ENCODE assay signal across 8 cellular contexts in the genomic region with DNA sequence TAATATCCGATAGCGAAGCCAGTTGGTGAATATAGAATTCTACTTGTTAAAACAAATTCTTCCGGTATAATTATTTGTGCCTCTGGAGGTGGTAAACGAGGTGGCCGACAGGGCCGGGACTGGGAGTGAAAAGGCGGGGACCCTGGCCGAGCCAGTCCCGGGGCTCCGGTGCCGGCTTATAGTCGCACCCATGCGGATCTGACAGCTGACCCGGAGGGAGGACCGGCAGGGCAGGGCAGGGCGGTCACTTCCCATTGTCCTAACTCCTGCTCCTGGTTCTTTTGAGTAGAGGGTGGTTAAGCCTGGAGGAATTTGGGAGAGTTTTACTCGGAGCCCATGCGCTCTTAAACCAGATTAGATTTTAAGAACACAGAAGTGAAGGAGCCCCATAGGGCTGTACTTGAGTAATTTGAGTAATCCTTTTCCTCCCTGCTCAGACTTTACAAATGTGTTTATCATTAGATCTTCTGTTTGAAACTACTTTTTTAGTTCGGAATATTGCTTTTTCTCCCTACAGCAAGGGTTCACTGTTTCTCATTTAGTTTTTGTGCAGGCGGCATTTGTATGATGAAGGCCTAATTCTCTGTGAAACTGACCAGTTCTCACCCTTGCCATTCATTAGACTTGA. TPM values are rescaled to one million over a fixed set of nuclear protein-coding genes. Genes with fewer than 3 reads are reported as not detected.
A peak's percentile ranks its signal among the peaks of the same experiment; 100 is the strongest.
DNase-seq lines count a peak whose midpoint lies in the region; ATAC-seq and TF ChIP-seq lines count a peak whose summit lies in the region.

No MANE protein-coding gene starts in this region.

- peak overlapping the region; percentile 82 for H3K27ac Mint-ChIP-seq in activated CD8-positive, alpha-beta memory T cell treated with anti-CD3 and anti-CD28 coated beads, Interleukin-2, amount 10 ng/mL, durations not matched to agents 7 days and 5 days
- peak overlapping the region; percentile 86 to 87 for H3K27ac Mint-ChIP-seq in T-cell

- peaks cover 55% of the 10 kb centered on the region for H3K4me1 Mint-ChIP-seq in activated CD8-positive, alpha-beta memory T cell treated with anti-CD3 and anti-CD28 coated beads, Interleukin-2, amount 10 ng/mL, durations not matched to agents 7 days and 5 days
- peaks cover 50 to 60% (median 59%) of the 10 kb centered on the region in 3 donors for H3K4me1 Mint-ChIP-seq in T-cell

- CTCF ChIA-PET in activated CD8-positive, alpha-beta memory T cell treated with anti-CD3 and anti-CD28 coated beads, Interleukin-2, amount 10 ng/mL, durations not matched to agents 7 days and 5 days (lab: Charles Lee) = interaction anchor here (0.7 to 1.3 kb wide), 8 partner anchors 106 to 281 kb away, joined by 3 to 6 read pairs (median 5); no protein-coding TSS in a partner anchor
- CTCF ChIA-PET in T-cell (lab: Charles Lee) = interaction anchor here in 1 of 2 donors (1.0 to 1.1 kb wide), 3 partner anchors 18 to 215 kb away, joined by 3 to 4 read pairs (median 3); no protein-coding TSS in a partner anchor

- no peaks in the 10 kb centered on the region for H3K27me3 ChIP-seq in ectodermal cell (ENCODE audit: control insufficient read depth, insufficient read depth, low read length, poor library complexity, severe bottlenecking)
- no peaks in the 10 kb centered on the region for H3K27me3 ChIP-seq in suprapubic skin

- H3K4me3 ChIP-seq in ectodermal cell (ENCODE audit: insufficient read depth, low read depth, low read length) (peak overlapping the region; percentile 70), suprapubic skin (peak overlapping the region; percentile 99)

- 6 to 7% methylated on average over 20 of the region's 20 CpGs for WGBS in ectodermal cell, 2 experiments
- WGBS in suprapubic skin = 2% methylated on average over 16 of the region's 20 CpGs

- peak overlapping the region; percentile 31 for H3K27ac ChIP-seq in ectodermal cell (ENCODE audit: insufficient read depth, low read depth, low read length, poor library complexity, severe bottlenecking)
- H3K27ac ChIP-seq in suprapubic skin = peak overlapping the region; percentile 97

- no peak for TF ChIP-seq POLR2A in suprapubic skin (IDR thresholded peaks at IDR 0.05)

- H3K9me3 Mint-ChIP-seq in activated CD8-positive, alpha-beta memory T cell treated with anti-CD3 and anti-CD28 coated beads, Interleukin-2, amount 10 ng/mL, durations not matched to agents 7 days and 5 days (ENCODE audit: low read depth) = no peaks in the 10 kb centered on the region
- no peaks in the 10 kb centered on the region for H3K9me3 Mint-ChIP-seq in T-cell

- peaks cover 11% of the 10 kb centered on the region for H3K36me3 Mint-ChIP-seq in activated CD8-positive, alpha-beta memory T cell treated with anti-CD3 and anti-CD28 coated beads, Interleukin-2, amount 10 ng/mL, durations not matched to agents 7 days and 5 days
- no peaks in the 10 kb centered on the region for H3K36me3 Mint-ChIP-seq in T-cell

- peak; percentile 64 for DNase-seq in activated CD8-positive, alpha-beta memory T cell treated with anti-CD3 and anti-CD28 coated beads, Interleukin-2, amount 10 ng/mL, durations not matched to agents 7 days and 5 days
- DNase-seq in activated CD8-positive, alpha-beta memory T cell treated with anti-CD3 and anti-CD28 coated beads for 24 hours = no peak
- DNase-seq in T-cell (peak in 2 of 34 experiments; percentile 10 to 19), medulla oblongata (ENCODE audit: extremely low spot score) (peak; percentile 38), suprapubic skin (ENCODE audit: low spot score in 2 of 2) (peak in 1 of 2 donors; percentile 85)

- ATAC-seq in activated CD8-positive, alpha-beta memory T cell treated with anti-CD3 and anti-CD28 coated beads, Interleukin-2, amount 10 ng/mL, durations not matched to agents 7 days and 5 days = peak; percentile 8
- ATAC-seq in T-cell (replicated peaks in 1 of 4) (no peak), GM21737 (IDR thresholded peaks at IDR 0.05; ENCODE audit: unreplicated experiment) (no peak), GM19395 (IDR thresholded peaks at IDR 0.05; ENCODE audit: unreplicated experiment) (no peak)

- H3K36me3 ChIP-seq in ectodermal cell (ENCODE audit: control insufficient read depth, insufficient read depth, low read length) = no peaks in the 10 kb centered on the region
- no peaks in the 10 kb centered on the region for H3K36me3 ChIP-seq in suprapubic skin

- no peaks in the 10 kb centered on the region for H3K27me3 Mint-ChIP-seq in activated CD8-positive, alpha-beta memory T cell treated with anti-CD3 and anti-CD28 coated beads, Interleukin-2, amount 10 ng/mL, durations not matched to agents 7 days and 5 days
- H3K27me3 Mint-ChIP-seq in T-cell = no peaks in the 10 kb centered on the region

- TF ChIP-seq CTCF in suprapubic skin (IDR thresholded peaks at IDR 0.05) = no peak

- H3K9me3 ChIP-seq in ectodermal cell (ENCODE audit: control insufficient read depth, low read length) = no peaks in the 10 kb centered on the region
- H3K9me3 ChIP-seq in suprapubic skin = no peaks in the 10 kb centered on the region

- peaks cover 16% of the 10 kb centered on the region for H3K4me1 ChIP-seq in ectodermal cell (ENCODE audit: control insufficient read depth, insufficient read depth, low read length)
- peaks cover 53% of the 10 kb centered on the region for H3K4me1 ChIP-seq in suprapubic skin

- peak overlapping the region; percentile 76 for H3K4me3 Mint-ChIP-seq in activated CD8-positive, alpha-beta memory T cell treated with anti-CD3 and anti-CD28 coated beads, Interleukin-2, amount 10 ng/mL, durations not matched to agents 7 days and 5 days
- peak overlapping the region; percentile 87 to 96 (median 89) for H3K4me3 Mint-ChIP-seq in T-cell

- POLR2A ChIA-PET in T-cell (lab: Charles Lee) = interaction anchor here (0.6 to 1.1 kb wide), 4 partner anchors 12 to 1644 kb away, joined by 3 to 4 read pairs (median 4); partner anchors contain the start of gene UGP2 (in 1 of the 2)

- TF ChIP-seq EP300 in suprapubic skin (IDR thresholded peaks at IDR 0.05) = no peak

RNA-seq across cellular contexts. Expression of gene B3GNT2, which starts 1.8 kb away (rescaled TPM):
- total RNA-seq in activated CD8-positive, alpha-beta memory T cell treated with anti-CD3 and anti-CD28 coated beads, Interleukin-2, amount 10 ng/mL, durations not matched to agents 7 days and 5 days = 10 to 100 TPM; 32.5 to 43.1 TPM
- total RNA-seq in T-cell = 10 to 100 TPM; 20.9 to 47.3 (median 22.4) TPM
- polyA plus RNA-seq in ectodermal cell (2013, experiment 1 of 4) = 49.0 TPM
- polyA plus RNA-seq in ectodermal cell (2013, experiment 2 of 4) = 68.3 TPM
- polyA plus RNA-seq in ectodermal cell (2013, experiment 3 of 4) = 43.1 TPM
- 45.8 TPM for polyA plus RNA-seq in ectodermal cell (2013, experiment 4 of 4)
- total RNA-seq in suprapubic skin = 10 to 100 TPM; 16.9 to 36.9 (median 20.3) TPM
